ENCODE assay signal across 30 cellular contexts in the genomic region with DNA sequence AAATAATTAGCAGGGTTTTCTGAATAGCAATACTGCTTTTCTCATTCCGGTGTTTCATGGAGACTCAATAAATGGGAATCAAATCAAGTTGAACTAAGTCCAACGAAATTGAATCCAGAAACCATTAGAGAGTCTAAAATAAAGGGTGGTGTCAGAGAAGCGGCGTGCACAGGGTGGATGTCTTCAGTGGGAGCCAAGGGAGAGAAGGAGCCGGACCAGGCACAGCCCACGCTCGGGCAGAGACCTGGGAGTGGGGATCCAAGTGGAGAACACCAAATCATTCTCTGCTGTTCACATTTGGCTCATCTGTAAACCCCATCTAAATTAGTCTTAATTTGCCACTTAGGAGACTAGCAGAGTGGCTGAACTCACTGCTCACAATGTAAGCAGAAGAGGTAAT. TPM values are rescaled to one million over a fixed set of nuclear protein-coding genes. Genes with fewer than 3 reads are reported as not detected.
"Had no signal": no experiment of that assay in that cellular context is flagged by ENCODE, and none has a peak within 500 bp of the region (broad histone marks: within the 10 kb centered on the region; RNA-seq: fewer than 3 reads in every experiment).

No MANE protein-coding gene starts in this region.

- H3K4me3 ChIP-seq: ascending aorta, breast epithelium, K562, PC-9, SK-N-MC had no signal

- H3K36me3 ChIP-seq: ascending aorta, breast epithelium had no signal

- DNase-seq: activated CD4-positive, alpha-beta T cell treated with anti-CD3 and anti-CD28 coated beads for 36 hours; activated CD4-positive, alpha-beta T cell treated with anti-CD3 and anti-CD28 coated beads, Interleukin-2, amount 10 ng/mL, durations not matched to agents 7 days and 5 days; activated CD4-positive, alpha-beta T cell treated with anti-CD3 and anti-CD28 coated beads, Interleukin-2, amount 50 U/mL, for 48 hours; activated CD8-positive, alpha-beta T cell treated with anti-CD3 and anti-CD28 coated beads, Interleukin-2, amount 10 ng/mL, durations not matched to agents 7 days and 5 days; activated gamma-delta T cell; activated naive CD4-positive, alpha-beta T cell treated with Interleukin-2 at 50 U/mL for 16 hours; activated naive CD8-positive, alpha-beta T cell treated with anti-CD3 and anti-CD28 coated beads, Interleukin-2, amount 10 ng/mL, durations not matched to agents 7 days and 5 days; activated T-cell treated with anti-CD3 and anti-CD28 coated beads, Interleukin-2, amount 50 U/mL, for 24 hours; IMR-90; NCI-H1092 treated with DMSO at 0.1 percent for 48 hours; NCI-H146; NCI-H187 treated with DMSO at 0.1 percent for 48 hours; NCI-H2081; NCI-H2171 treated with DMSO at 0.1 percent for 48 hours; NCI-H2227 treated with DMSO at 0.1 percent for 48 hours; NCI-H446; NCI-H524; PC-9; T1000 had no signal

- ATAC-seq: activated CD4-positive, alpha-beta T cell treated with anti-CD3 and anti-CD28 coated beads for 36 hours; activated CD4-positive, CD25-positive, alpha-beta regulatory T cell treated with anti-CD3 and anti-CD28 coated beads, Interleukin-2, amount 50 U/mL, for 24 hours; activated CD8-positive, alpha-beta T cell treated with anti-CD3 and anti-CD28 coated beads, Interleukin-2, amount 10 ng/mL, durations not matched to agents 7 days and 5 days; K562; Right ventricle myocardium inferior; WTC11 had no signal

- H2AFZ ChIP-seq: PC-9 had no signal

- H3K9me3 ChIP-seq: ascending aorta, breast epithelium had no signal

- H3K27ac ChIP-seq: ascending aorta, breast epithelium, PC-9, RWPE1, SK-N-MC had no signal

- H3K4me2 ChIP-seq: PC-9 had no signal

- H3K4me1 ChIP-seq: ascending aorta, breast epithelium had no signal

- H3K27me3 ChIP-seq: ascending aorta, breast epithelium had no signal

RNA-seq across cellular contexts. Expression of a gene that starts 40.1 kb away (rescaled TPM):
- total RNA-seq: activated CD8-positive, alpha-beta T cell treated with anti-CD3 and anti-CD28 coated beads, Interleukin-2, amount 10 ng/mL, durations not matched to agents 7 days and 5 days; ascending aorta; OCI-LY7; T-helper 1 cell treated with Interleukin-12 subunit alpha and Interleukin-12 subunit beta and Interleukin-4 antibody, amounts not matched to agents 30 ng/mL and 1 ng/mL, for 36 hours; T-helper 2 cell treated with Interferon-gamma antibody and Interleukin-4, amounts not matched to agents 100 ng/mL and 5 ng/mL, for 36 hours had no signal
